In the genomic region with DNA sequence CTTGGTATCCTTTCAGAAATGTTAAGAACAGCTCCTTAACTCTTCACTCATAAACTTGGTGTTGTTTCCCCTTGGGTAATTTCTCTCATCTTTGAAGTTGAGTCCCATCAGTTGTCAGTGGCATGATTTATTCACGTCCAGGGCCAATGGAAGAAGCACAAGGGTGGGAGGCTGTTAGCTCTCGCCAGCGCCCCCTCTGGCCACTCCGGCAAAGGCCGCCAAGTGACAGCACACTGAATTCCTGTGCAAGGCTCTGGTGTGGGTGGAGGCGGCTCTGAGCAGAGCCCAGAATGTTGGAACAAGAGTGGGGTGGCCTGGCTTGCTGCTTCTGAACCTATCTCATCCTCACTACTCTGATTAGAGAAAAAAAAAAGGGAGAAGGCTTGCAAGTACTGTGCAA, we compare ENCODE assay signal across 9 cellular contexts. TPM values are rescaled to one million over a fixed set of nuclear protein-coding genes. Genes with fewer than 3 reads are reported as not detected.
DNase-seq lines count a peak whose midpoint lies in the region; ATAC-seq, FAIRE-seq and TF ChIP-seq lines count a peak whose summit lies in the region.
"Had no signal": no experiment of that assay in that cellular context is flagged by ENCODE, and none has a peak within 500 bp of the region (broad histone marks: within the 10 kb centered on the region; RNA-seq: fewer than 3 reads in every experiment).

No MANE protein-coding gene starts in this region.

- no peaks in the 10 kb centered on the region for H3K4me1 Mint-ChIP-seq in CD14-positive monocyte
- H3K4me1 Mint-ChIP-seq in activated T-helper 2 cell treated with anti-CD3 and anti-CD28 coated beads, Interferon-gamma antibody, Interleukin-2, Interleukin-4, amounts not matched to agents 10 μg/mL and 5 μg/mL and 100 μg/mL, durations not matched to agents 14 hours and 24 hours and 36 hours (ENCODE audit: low read depth) = no peaks in the 10 kb centered on the region
- H3K4me1 Mint-ChIP-seq: central memory CD8-positive, alpha-beta T cell had no signal

- no peaks in the 10 kb centered on the region for H3K9me1 ChIP-seq in K562 (ENCODE audit: control insufficient read depth, insufficient read depth, low read length)

- FAIRE-seq in K562 (lab: Jason Lieb, UNC) = peak; percentile 15

- H3K14ac ChIP-seq in mesenchymal stem cell (ENCODE audit: low read length in 2 of 2) = no peak overlapping the region

- peaks cover 2% of the 10 kb centered on the region for H3K79me1 ChIP-seq in mesenchymal stem cell (replicated peaks; ENCODE audit: low read length, poor library complexity, severe bottlenecking)

- H3K4me2 ChIP-seq in K562 (ENCODE audit: insufficient read depth, low read length) (no peak overlapping the region), mesenchymal stem cell (ENCODE audit: low read length, poor library complexity, severe bottlenecking) (no peak overlapping the region)

- no peak overlapping the region for H2BK5ac ChIP-seq in mesenchymal stem cell (ENCODE audit: low read depth, low read length, poor library complexity, severe bottlenecking)

- H3K4me1 ChIP-seq in K562 (replicated peaks in 1 of 2; ENCODE audit: control insufficient read depth in 2 of 2, insufficient read depth in 2 of 2, low read length in 2 of 2) (no peaks in the 10 kb centered on the region), mesenchymal stem cell (ENCODE audit: control insufficient read depth, insufficient read depth, low read depth, low read length) (peaks cover 6% of the 10 kb centered on the region)

- H3K9me3 Mint-ChIP-seq in CD14-positive monocyte = peaks cover 0 to 8% (median 3%) of the 10 kb centered on the region in 7 donors
- H3K9me3 Mint-ChIP-seq in activated T-helper 2 cell treated with anti-CD3 and anti-CD28 coated beads, Interferon-gamma antibody, Interleukin-2, Interleukin-4, amounts not matched to agents 10 μg/mL and 5 μg/mL and 100 μg/mL, durations not matched to agents 14 hours and 24 hours and 36 hours = no peaks in the 10 kb centered on the region
- H3K9me3 Mint-ChIP-seq: central memory CD8-positive, alpha-beta T cell had no signal

- TF ChIP-seq CTCF in CD14-positive monocyte (IDR thresholded peaks at IDR 0.05) (peak; percentile 36), HFF-Myc (IDR thresholded peaks at IDR 0.05; ENCODE audit: low read depth, low read length, missing control alignments) (peak; percentile 78), K562 (IDR thresholded peaks at IDR 0.05 in 2 of 3, conservative IDR thresholded peaks at IDR 0.05 in 1 of 3; ENCODE audit: insufficient read depth in 2 of 3, low read depth in 1 of 3, low read length in 3 of 3) (peak; percentile 41 to 64 (median 46))

- no peak overlapping the region for H4K8ac ChIP-seq in mesenchymal stem cell (ENCODE audit: low read length)

- H3K27ac ChIP-seq in K562 (ENCODE audit: extremely low read depth, low read depth, low read length) (no peak overlapping the region), mesenchymal stem cell (ENCODE audit: low read length, poor library complexity, severe bottlenecking) (no peak overlapping the region)

- CTCF ChIA-PET in K562 (lab: Yijun Ruan, JAX; ENCODE audit: low intra/inter-chr PET ratio) = no interaction called here

- no peak overlapping the region for H2AFZ ChIP-seq in K562 (ENCODE audit: low read depth, low read length)
- H2AFZ ChIP-seq in mesenchymal stem cell (ENCODE audit: low read depth, low read length) = no peak overlapping the region

- no peak overlapping the region for H3K4me3 ChIP-seq in HFF-Myc (replicated peaks; ENCODE audit: low read depth, low read length)
- no peak overlapping the region for H3K4me3 ChIP-seq in K562
- no peak overlapping the region for H3K4me3 ChIP-seq in mesenchymal stem cell (ENCODE audit: insufficient read depth in 1 of 2, low read depth in 1 of 2, low read length in 2 of 2)

- H3K27me3 ChIP-seq in K562 (ENCODE audit: control insufficient read depth in 2 of 2, insufficient read depth in 2 of 2, low read length in 2 of 2) (no peaks in the 10 kb centered on the region), mesenchymal stem cell (ENCODE audit: control insufficient read depth in 1 of 2, insufficient read depth in 1 of 2, low read length in 2 of 2) (no peaks in the 10 kb centered on the region)

- no peak for TF ChIP-seq RAD21 in K562 (CRISPR knock-in tag; conservative IDR thresholded peaks at IDR 0.05 in 1 of 2, IDR thresholded peaks at IDR 0.05 in 1 of 2)

- no peaks in the 10 kb centered on the region for H3K79me2 ChIP-seq in K562 (ENCODE audit: control insufficient read depth, insufficient read depth, low read length)

- POLR2A ChIA-PET in K562 (lab: Yijun Ruan, JAX) = no interaction called here

- DNase-seq in CD14-positive monocyte (ENCODE audit: low spot score) = no peak
- DNase-seq in HFF-Myc (ENCODE audit: extremely low read depth, low read depth) = no peak
- peak; percentile 34 to 50 (median 41) for DNase-seq in K562 (ENCODE audit: extremely low read depth in 1 of 4, low spot score in 3 of 4)
- DNase-seq in mesenchymal stem cell = peak; percentile 41
- no peak for DNase-seq in activated T-helper 2 cell treated with anti-CD3 and anti-CD28 coated beads, Interferon-gamma antibody, Interleukin-2, Interleukin-4, amounts not matched to agents 10 μg/mL and 5 μg/mL and 100 μg/mL, durations not matched to agents 14 hours and 24 hours and 36 hours (ENCODE audit: low spot score)
- DNase-seq in foreskin melanocyte = no peak
- DNase-seq in NCI-H2081 treated with DMSO at 0.1 percent for 48 hours (lab: John Stamatoyannopoulos, UW) = no peak
- no peak for DNase-seq in NCI-H345 (lab: John Stamatoyannopoulos, UW)

- WGBS in K562 (ENCODE audit: insufficient coverage, low coverage, missing lambda C conversion rate) = 6% methylated on average over 3 of the region's 6 CpGs
- WGBS in mesenchymal stem cell = 39% methylated on average over 5 of the region's 6 CpGs

- H3K9me3 ChIP-seq in K562 (replicated peaks; ENCODE audit: control insufficient read depth, insufficient read depth, low read depth, low read length) (no peaks in the 10 kb centered on the region), mesenchymal stem cell (ENCODE audit: control insufficient read depth, low read length) (no peaks in the 10 kb centered on the region)

- intact Hi-C loops in CD14-positive monocyte (cut with micrococcal nuclease) (no loop called here), K562 (cut with micrococcal nuclease) (no loop called here)
- intact Hi-C loops in activated T-helper 2 cell treated with anti-CD3 and anti-CD28 coated beads, Interferon-gamma antibody, Interleukin-2, Interleukin-4, amounts not matched to agents 10 μg/mL and 5 μg/mL and 100 μg/mL, durations not matched to agents 14 hours and 24 hours and 36 hours (cut with micrococcal nuclease) = no loop called here

- TF ChIP-seq POLR2A in K562 (conservative IDR thresholded peaks at IDR 0.05) = no peak

- peak; percentile 92 for ATAC-seq in K562

- TF ChIP-seq EP300 in K562 (IDR thresholded peaks at IDR 0.05; ENCODE audit: low read length) = no peak

- BruUV-seq in K562 (replicated peaks; lab: Mats Ljungman, UMichigan) = no TSS peak

- H3K18ac ChIP-seq in mesenchymal stem cell (ENCODE audit: low read depth in 1 of 2, low read length in 2 of 2) = no peak overlapping the region

- H4K91ac ChIP-seq in mesenchymal stem cell (ENCODE audit: low read length) = no peak overlapping the region

- H2BK12ac ChIP-seq in mesenchymal stem cell (ENCODE audit: low read length in 2 of 2) = peak overlapping the region in 1 of 2 experiments; percentile 79

- H3K27me3 Mint-ChIP-seq in CD14-positive monocyte (ENCODE audit: low read depth in 3 of 3) = peaks cover 3 to 11% (median 5%) of the 10 kb centered on the region in 3 donors
- peaks cover 14% of the 10 kb centered on the region for H3K27me3 Mint-ChIP-seq in activated T-helper 2 cell treated with anti-CD3 and anti-CD28 coated beads, Interferon-gamma antibody, Interleukin-2, Interleukin-4, amounts not matched to agents 10 μg/mL and 5 μg/mL and 100 μg/mL, durations not matched to agents 14 hours and 24 hours and 36 hours (ENCODE audit: low read depth)

- no peaks in the 10 kb centered on the region for H3K36me3 Mint-ChIP-seq in CD14-positive monocyte
- H3K36me3 Mint-ChIP-seq in activated T-helper 2 cell treated with anti-CD3 and anti-CD28 coated beads, Interferon-gamma antibody, Interleukin-2, Interleukin-4, amounts not matched to agents 10 μg/mL and 5 μg/mL and 100 μg/mL, durations not matched to agents 14 hours and 24 hours and 36 hours (ENCODE audit: low read depth) = no peaks in the 10 kb centered on the region

- peak overlapping the region; percentile 74 for H2BK15ac ChIP-seq in mesenchymal stem cell (ENCODE audit: low read depth, poor library complexity, severe bottlenecking)

- H3K36me3 ChIP-seq in K562 (ENCODE audit: control insufficient read depth, insufficient read depth, low read length) = no peaks in the 10 kb centered on the region
- H3K36me3 ChIP-seq in mesenchymal stem cell (ENCODE audit: control insufficient read depth in 1 of 2, insufficient read depth in 2 of 2, low read depth in 1 of 2, low read length in 2 of 2) = no peaks in the 10 kb centered on the region

- H3K23ac ChIP-seq in mesenchymal stem cell (ENCODE audit: low read length in 2 of 2) = no peak overlapping the region

- H2AK5ac ChIP-seq in mesenchymal stem cell (ENCODE audit: low read length, severe bottlenecking) = no peak overlapping the region

- H3K4ac ChIP-seq in mesenchymal stem cell (ENCODE audit: low read depth in 1 of 2, low read length in 2 of 2) = no peak overlapping the region

- H3K9ac ChIP-seq in K562 (ENCODE audit: insufficient read depth in 1 of 2, low read depth in 2 of 2, low read length in 2 of 2) = no peak overlapping the region
- H3K9ac ChIP-seq in mesenchymal stem cell (ENCODE audit: low read length) = no peak overlapping the region

- H3K4me3 Mint-ChIP-seq in CD14-positive monocyte = no peak overlapping the region
- no peak overlapping the region for H3K4me3 Mint-ChIP-seq in activated T-helper 2 cell treated with anti-CD3 and anti-CD28 coated beads, Interferon-gamma antibody, Interleukin-2, Interleukin-4, amounts not matched to agents 10 μg/mL and 5 μg/mL and 100 μg/mL, durations not matched to agents 14 hours and 24 hours and 36 hours (ENCODE audit: low read depth)
- H3K4me3 Mint-ChIP-seq: central memory CD8-positive, alpha-beta T cell had no signal

- in situ Hi-C loops in K562 (cut with MboI) = no loop called here

- H4K20me1 ChIP-seq in K562 (replicated peaks; ENCODE audit: control insufficient read depth, insufficient read depth, low read length) = no peaks in the 10 kb centered on the region

- H2BK120ac ChIP-seq in mesenchymal stem cell (ENCODE audit: low read depth, low read length) = no peak overlapping the region

- H3K27ac Mint-ChIP-seq in CD14-positive monocyte = no peak overlapping the region
- no peak overlapping the region for H3K27ac Mint-ChIP-seq in activated T-helper 2 cell treated with anti-CD3 and anti-CD28 coated beads, Interferon-gamma antibody, Interleukin-2, Interleukin-4, amounts not matched to agents 10 μg/mL and 5 μg/mL and 100 μg/mL, durations not matched to agents 14 hours and 24 hours and 36 hours

RNA-seq across cellular contexts. Expression of gene MEDAG, which starts 13.1 kb away (rescaled TPM):
- polyA plus RNA-seq in CD14-positive monocyte (not detected), K562 (2011; rRNA removed) (not detected in 2 replicates), K562 (2014; fragmentation: Illumina TruSeq; extraction: Trizol) (not detected in 2 replicates), K562 (2014; fragmentation: Nextera tagmentation; extraction: Ambion mirVana) (not detected), K562 (2014; rRNA removed) (not detected in 2 replicates)
- total RNA-seq in K562 (2011; cell fraction: chromatin; rRNA removed; ENCODE audit: low replicate concordance) = not detected in 2 replicates
- not detected in 2 replicates for total RNA-seq in K562 (2011; cell fraction: nucleolus; rRNA removed)
- not detected in 2 replicates for total RNA-seq in K562 (2011; cell fraction: nucleoplasm; rRNA removed)
- total RNA-seq in K562 (2014; rRNA removed) (not detected in 2 replicates), K562 (2014; rRNA removed; fragmentation: Illumina TruSeq; extraction: Trizol) (not detected in 2 replicates), K562 (2015; rRNA removed; fragmentation: Illumina TruSeq; extraction: Trizol) (not detected in 2 replicates), K562 (2021) (not detected in 2 replicates)
- polyA plus RNA-seq in K562 (2011; cell fraction: cytosol; rRNA removed) = not detected in 2 replicates
- not detected in 2 replicates for polyA plus RNA-seq in K562 (2011; cell fraction: nucleus; rRNA removed)
- polyA plus RNA-seq in K562 (2012) = not detected in 2 replicates
- polyA minus RNA-seq in K562 (2011; rRNA and poly(A)+ RNA removed) = not detected in 2 replicates
- not detected in 2 replicates for polyA minus RNA-seq in K562 (2011; cell fraction: cytosol; rRNA and poly(A)+ RNA removed)
- polyA minus RNA-seq in K562 (2011; cell fraction: nucleus; rRNA and poly(A)+ RNA removed) = not detected in 2 replicates
- 1.5 TPM for polyA plus RNA-seq in mesenchymal stem cell (2013, experiment 1 of 2)
- polyA plus RNA-seq in mesenchymal stem cell (2013, experiment 2 of 2) = 1.6 TPM
- not detected in 2 replicates for total RNA-seq in activated T-helper 2 cell treated with anti-CD3 and anti-CD28 coated beads, Interferon-gamma antibody, Interleukin-2, Interleukin-4, amounts not matched to agents 10 μg/mL and 5 μg/mL and 100 μg/mL, durations not matched to agents 14 hours and 24 hours and 36 hours

RNA-seq across cellular contexts. Expression of gene TEX26, which starts 39.5 kb away (rescaled TPM):
- not detected for polyA plus RNA-seq in CD14-positive monocyte
- not detected in 2 replicates for total RNA-seq in K562 (2011; cell fraction: chromatin; rRNA removed; ENCODE audit: low replicate concordance)
- not detected in 2 replicates for total RNA-seq in K562 (2011; cell fraction: nucleolus; rRNA removed)
- not detected in 2 replicates for total RNA-seq in K562 (2011; cell fraction: nucleoplasm; rRNA removed)
- total RNA-seq in K562 (2014; rRNA removed) = not detected in 2 replicates
- not detected in 2 replicates for total RNA-seq in K562 (2014; rRNA removed; fragmentation: Illumina TruSeq; extraction: Trizol)
- total RNA-seq in K562 (2015; rRNA removed; fragmentation: Illumina TruSeq; extraction: Trizol) = not detected in 2 replicates
- total RNA-seq in K562 (2021) = not detected in 2 replicates
- not detected in 2 replicates for polyA plus RNA-seq in K562 (2011; rRNA removed)
- not detected in 2 replicates for polyA plus RNA-seq in K562 (2011; cell fraction: cytosol; rRNA removed)
- polyA plus RNA-seq in K562 (2011; cell fraction: nucleus; rRNA removed) = not detected in 2 replicates
- polyA plus RNA-seq in K562 (2012) = not detected in 2 replicates
- polyA plus RNA-seq in K562 (2014; fragmentation: Illumina TruSeq; extraction: Trizol) = not detected in 2 replicates
- polyA plus RNA-seq in K562 (2014; fragmentation: Nextera tagmentation; extraction: Ambion mirVana) = not detected
- not detected in 2 replicates for polyA plus RNA-seq in K562 (2014; rRNA removed)
- polyA minus RNA-seq in K562 (2011; rRNA and poly(A)+ RNA removed) = not detected in 2 replicates
- not detected in 2 replicates for polyA minus RNA-seq in K562 (2011; cell fraction: cytosol; rRNA and poly(A)+ RNA removed)
- not detected in 2 replicates for polyA minus RNA-seq in K562 (2011; cell fraction: nucleus; rRNA and poly(A)+ RNA removed)
- 0.11 TPM for polyA plus RNA-seq in mesenchymal stem cell (2013, experiment 1 of 2)
- polyA plus RNA-seq in mesenchymal stem cell (2013, experiment 2 of 2) = 0.16 TPM
- total RNA-seq in activated T-helper 2 cell treated with anti-CD3 and anti-CD28 coated beads, Interferon-gamma antibody, Interleukin-2, Interleukin-4, amounts not matched to agents 10 μg/mL and 5 μg/mL and 100 μg/mL, durations not matched to agents 14 hours and 24 hours and 36 hours = not detected in 2 replicates

Comparison
In these comparisons a context has a peak if more than half of its experiments do, and no peak if none do; other contexts are left out.
1. DNase-seq: peak in K562 (4 of 4) and mesenchymal stem cell (single experiment); none in CD14-positive monocyte (single experiment), HFF-Myc (single experiment), activated T-helper 2 cell treated with anti-CD3 and anti-CD28 coated beads, Interferon-gamma antibody, Interleukin-2, Interleukin-4, amounts not matched to agents 10 μg/mL and 5 μg/mL and 100 μg/mL, durations not matched to agents 14 hours and 24 hours and 36 hours (single experiment), foreskin melanocyte (single experiment), NCI-H2081 treated with DMSO at 0.1 percent for 48 hours (single experiment) and NCI-H345 (single experiment).
2. Peak in every context shown above with its lines, with median percentiles within 50 percentile points of each other: CTCF ChIP-seq.